Comparison of ENCODE assay signal across 8 cellular contexts in genomic region chr7:66205736-66206080, GRCh38. TPM values are rescaled to one million over a fixed set of nuclear protein-coding genes. Genes with fewer than 3 reads are reported as not detected.
DNase-seq lines count a peak whose midpoint lies in the region; ATAC-seq and FAIRE-seq lines count a peak whose summit lies in the region.

No MANE protein-coding gene starts in this region.

- H3K4me3 Mint-ChIP-seq in T-helper 2 cell treated with Interferon-gamma antibody and Interleukin-4, amounts not matched to agents 5 μg/mL and 100 μg/mL, for 36 hours = peak overlapping the region; percentile 83

- peaks cover 12% of the 10 kb centered on the region for H3K4me1 ChIP-seq in ACC112 (ENCODE audit: control insufficient read depth, insufficient read depth, low read length, unreplicated experiment)
- H3K4me1 ChIP-seq in neuronal stem cell (ENCODE audit: control insufficient read depth in 2 of 2, insufficient read depth in 1 of 2, low read depth in 1 of 2, low read length in 2 of 2) = peaks cover 4 to 12% of the 10 kb centered on the region in 2 donors

- no peak overlapping the region for H2BK15ac ChIP-seq in neuronal stem cell (ENCODE audit: low read length)

- no peak overlapping the region for H3K4ac ChIP-seq in neuronal stem cell (ENCODE audit: low read length)

- peak overlapping the region; percentile 73 for H3K4me2 ChIP-seq in neuronal stem cell (ENCODE audit: insufficient read depth, low read length, poor library complexity, severe bottlenecking)

- no peak overlapping the region for H4K8ac ChIP-seq in neuronal stem cell (ENCODE audit: low read depth, low read length)

- H3K23ac ChIP-seq in neuronal stem cell (ENCODE audit: low read depth, low read length, poor library complexity) = peak overlapping the region; percentile 98

- no peaks in the 10 kb centered on the region for H3K36me3 Mint-ChIP-seq in T-helper 2 cell treated with Interferon-gamma antibody and Interleukin-4, amounts not matched to agents 5 μg/mL and 100 μg/mL, for 36 hours (ENCODE audit: low read depth)

- H3K27ac ChIP-seq in ACC112 (ENCODE audit: low read depth, low read length) = peak overlapping the region; percentile 46; the same call in 1 of the 2 replicates
- H3K27ac ChIP-seq in neuronal stem cell (replicated peaks; ENCODE audit: low read length) = no peak overlapping the region

- FAIRE-seq in RCC 7860 (lab: Jason Lieb, UNC) = no peak

- H2AFZ ChIP-seq in ACC112 (ENCODE audit: low read length, unreplicated experiment) = peak overlapping the region; percentile 66
- H2AFZ ChIP-seq in neuronal stem cell (ENCODE audit: low read length) = peak overlapping the region; percentile 91

- H3K36me3 ChIP-seq in ACC112 (ENCODE audit: insufficient read depth, low read length) (no peaks in the 10 kb centered on the region), neuronal stem cell (replicated peaks in 1 of 2; ENCODE audit: control insufficient read depth in 2 of 2, insufficient read depth in 2 of 2, low read length in 2 of 2) (peaks cover 7 to 29% of the 10 kb centered on the region in 2 donors)

- no peaks in the 10 kb centered on the region for H3K9me3 ChIP-seq in neuronal stem cell (replicated peaks in 1 of 2; ENCODE audit: control insufficient read depth in 2 of 2, insufficient read depth in 1 of 2, low read depth in 1 of 2, low read length in 2 of 2)

- H3K79me2 ChIP-seq in ACC112 (ENCODE audit: control insufficient read depth, insufficient read depth, low read length, unreplicated experiment) = peaks cover 55% of the 10 kb centered on the region

- H3K79me1 ChIP-seq in neuronal stem cell (ENCODE audit: low read depth, low read length) = peaks cover 6% of the 10 kb centered on the region

- peak overlapping the region; percentile 94 for H3K18ac ChIP-seq in neuronal stem cell (ENCODE audit: low read length)

- H3K9ac ChIP-seq in neuronal stem cell (ENCODE audit: low read depth, low read length, poor library complexity) = peak overlapping the region; percentile 97

- no peak for DNase-seq in T-helper 2 cell treated with Interferon-gamma antibody and Interleukin-4, amounts not matched to agents 5 μg/mL and 100 μg/mL, for 36 hours (ENCODE audit: low spot score)
- DNase-seq in neuronal stem cell (ENCODE audit: low spot score) (no peak), NCI-H226 (no peak), RCC 7860 (ENCODE audit: low spot score) (no peak)

- H3K27me3 Mint-ChIP-seq in T-helper 2 cell treated with Interferon-gamma antibody and Interleukin-4, amounts not matched to agents 5 μg/mL and 100 μg/mL, for 36 hours (ENCODE audit: low read depth) = peaks cover 36% of the 10 kb centered on the region

- no CpG with 5 or more reads among the region's 23 CpGs for WGBS in neuronal stem cell (ENCODE audit: extremely low coverage in 2 of 2, insufficient read length in 2 of 2, insufficient replicate concordance in 1 of 2), 2 donors

- H3K27me3 ChIP-seq in ACC112 (ENCODE audit: insufficient read depth, low read length) (no peaks in the 10 kb centered on the region), neuronal stem cell (ENCODE audit: control insufficient read depth in 3 of 3, insufficient read depth in 3 of 3, low read depth in 1 of 3, low read length in 3 of 3) (no peaks in the 10 kb centered on the region)

- peak overlapping the region; percentile 74 for H2AK5ac ChIP-seq in neuronal stem cell (ENCODE audit: low read depth, low read length)

- no peak overlapping the region for H4K91ac ChIP-seq in neuronal stem cell (ENCODE audit: low read depth, low read length, poor library complexity)

- H2BK120ac ChIP-seq in neuronal stem cell (ENCODE audit: low read depth, low read length) = no peak overlapping the region

- H3K9me3 Mint-ChIP-seq in T-helper 2 cell treated with Interferon-gamma antibody and Interleukin-4, amounts not matched to agents 5 μg/mL and 100 μg/mL, for 36 hours = no peaks in the 10 kb centered on the region

- no peak overlapping the region for H2BK12ac ChIP-seq in neuronal stem cell (ENCODE audit: low read length)

- peak overlapping the region; percentile 61 for H3K14ac ChIP-seq in neuronal stem cell (ENCODE audit: low read length)

- H3K4me1 Mint-ChIP-seq in T-helper 2 cell treated with Interferon-gamma antibody and Interleukin-4, amounts not matched to agents 5 μg/mL and 100 μg/mL, for 36 hours (ENCODE audit: low read depth) = peaks cover 26% of the 10 kb centered on the region

- ATAC-seq in GM21576 (IDR thresholded peaks at IDR 0.05; ENCODE audit: unreplicated experiment) = peak; percentile 5
- peak; percentile 24 for ATAC-seq in esophagus mucosa
- ATAC-seq in GM21619 (IDR thresholded peaks at IDR 0.05; ENCODE audit: unreplicated experiment) = no peak

- peak overlapping the region; percentile 19 for H3K27ac Mint-ChIP-seq in T-helper 2 cell treated with Interferon-gamma antibody and Interleukin-4, amounts not matched to agents 5 μg/mL and 100 μg/mL, for 36 hours

- H3K4me3 ChIP-seq in ACC112 (ENCODE audit: low read depth, low read length) (peak overlapping the region; percentile 94), neuronal stem cell (ENCODE audit: low read length in 2 of 2) (peak overlapping the region; percentile 65 to 100)

- H2BK5ac ChIP-seq in neuronal stem cell (ENCODE audit: low read length) = peak overlapping the region; percentile 94

RNA-seq across cellular contexts. Expression of gene TPST1, which starts 0.6 kb away (rescaled TPM):
- 7.5 TPM for total RNA-seq in esophagus mucosa
- 16.1 TPM for polyA plus RNA-seq in neuronal stem cell (2013, experiment 1 of 2)
- 16.3 TPM for polyA plus RNA-seq in neuronal stem cell (2013, experiment 2 of 2)
